Comparison of ENCODE assay signal across 35 cellular contexts in genomic region chr5:160274483-160274931, GRCh38. TPM values are rescaled to one million over a fixed set of nuclear protein-coding genes. Genes with fewer than 3 reads are reported as not detected.
DNase-seq lines count a peak whose midpoint lies in the region; ATAC-seq and TF ChIP-seq lines count a peak whose summit lies in the region.
"Had no signal": no experiment of that assay in that cellular context is flagged by ENCODE, and none has a peak within 500 bp of the region (broad histone marks: within the 10 kb centered on the region; RNA-seq: fewer than 3 reads in every experiment).

No MANE protein-coding gene starts in this region.

- H3K27me3 ChIP-seq in cardiac muscle cell (no peaks in the 10 kb centered on the region), right cardiac atrium (ENCODE audit: control insufficient read depth, insufficient read depth) (no peaks in the 10 kb centered on the region), upper lobe of right lung (no peaks in the 10 kb centered on the region)
- H3K27me3 ChIP-seq in naive thymus-derived CD4-positive, alpha-beta T cell (ENCODE audit: control insufficient read depth in 2 of 2, insufficient read depth in 2 of 2, low read length in 2 of 2) = no peaks in the 10 kb centered on the region
- H3K27me3 ChIP-seq: testis, vagina had no signal

- H3K9me3 ChIP-seq in cardiac muscle cell (ENCODE audit: low read depth) = no peaks in the 10 kb centered on the region
- no peaks in the 10 kb centered on the region for H3K9me3 ChIP-seq in right cardiac atrium (ENCODE audit: control insufficient read depth, low read length)
- no peaks in the 10 kb centered on the region for H3K9me3 ChIP-seq in naive thymus-derived CD4-positive, alpha-beta T cell (ENCODE audit: control insufficient read depth in 2 of 3, low read length in 3 of 3)
- H3K9me3 ChIP-seq in upper lobe of right lung = no peaks in the 10 kb centered on the region
- H3K9me3 ChIP-seq: testis, vagina had no signal

- TF ChIP-seq CTCF in cardiac muscle cell (IDR thresholded peaks at IDR 0.05; ENCODE audit: low read depth, low read length) (no peak), upper lobe of right lung (IDR thresholded peaks at IDR 0.05) (no peak)

- H3K4me3 Mint-ChIP-seq in naive thymus-derived CD4-positive, alpha-beta T cell = no peak overlapping the region
- H3K4me3 Mint-ChIP-seq: activated CD4-positive, alpha-beta memory T cell treated with anti-CD3 and anti-CD28 coated beads for 36 hours; activated naive CD8-positive, alpha-beta T cell; CD4-positive, alpha-beta memory T cell; effector memory CD8-positive, alpha-beta T cell; mesothelial cell of epicardium; stimulated activated effector memory CD8-positive, alpha-beta T cell treated with anti-CD3 and anti-CD28 coated beads, Interleukin-12 subunit alpha, Interleukin-12 subunit beta, amount 100 ng/mL, for 72 hours; T-helper 17 cell had no signal

- H3K4me1 ChIP-seq in cardiac muscle cell (ENCODE audit: low read depth) (peaks cover 31% of the 10 kb centered on the region), right cardiac atrium (ENCODE audit: control insufficient read depth, insufficient read depth, low read length) (peaks cover 6% of the 10 kb centered on the region), upper lobe of right lung (peaks cover 26% of the 10 kb centered on the region)
- no peaks in the 10 kb centered on the region for H3K4me1 ChIP-seq in naive thymus-derived CD4-positive, alpha-beta T cell (ENCODE audit: control insufficient read depth in 2 of 2, insufficient read depth in 2 of 2, low read length in 2 of 2)

- H3K27me3 Mint-ChIP-seq in naive thymus-derived CD4-positive, alpha-beta T cell = peaks cover 0 to 6% (median 4%) of the 10 kb centered on the region in 5 donors
- H3K27me3 Mint-ChIP-seq: activated naive CD8-positive, alpha-beta T cell had no signal

- intact Hi-C loops in right cardiac atrium (cut with DNase I) = no loop called here
- intact Hi-C loops in naive thymus-derived CD4-positive, alpha-beta T cell (cut with micrococcal nuclease) = no loop called here
- intact Hi-C loops in upper lobe of right lung (cut with DNase I) = no loop called here

- H3K36me3 ChIP-seq in cardiac muscle cell = peaks cover 4% of the 10 kb centered on the region
- no peaks in the 10 kb centered on the region for H3K36me3 ChIP-seq in naive thymus-derived CD4-positive, alpha-beta T cell (ENCODE audit: control insufficient read depth in 2 of 3, insufficient read depth in 3 of 3, low read length in 3 of 3)
- no peaks in the 10 kb centered on the region for H3K36me3 ChIP-seq in upper lobe of right lung
- H3K36me3 ChIP-seq: vagina had no signal

- POLR2A ChIA-PET in naive thymus-derived CD4-positive, alpha-beta T cell (lab: Charles Lee) = no interaction called here

- peaks cover 0 to 32% (median 4%) of the 10 kb centered on the region in 7 donors for H3K4me1 Mint-ChIP-seq in naive thymus-derived CD4-positive, alpha-beta T cell

- H3K27ac ChIP-seq in cardiac muscle cell = peak overlapping the region; percentile 46
- H3K27ac ChIP-seq in right cardiac atrium (ENCODE audit: low read length) = no peak overlapping the region
- H3K27ac ChIP-seq in naive thymus-derived CD4-positive, alpha-beta T cell (ENCODE audit: low read depth, low read length) = no peak overlapping the region
- no peak overlapping the region for H3K27ac ChIP-seq in upper lobe of right lung
- H3K27ac ChIP-seq: SK-N-MC, testis, vagina had no signal

- no peaks in the 10 kb centered on the region for H3K36me3 Mint-ChIP-seq in naive thymus-derived CD4-positive, alpha-beta T cell
- H3K36me3 Mint-ChIP-seq: activated CD4-positive, alpha-beta memory T cell treated with anti-CD3 and anti-CD28 coated beads for 36 hours; activated naive CD8-positive, alpha-beta T cell; CD4-positive, alpha-beta memory T cell; stimulated activated effector memory CD8-positive, alpha-beta T cell treated with anti-CD3 and anti-CD28 coated beads, Interleukin-12 subunit alpha, Interleukin-12 subunit beta, amount 100 ng/mL, for 72 hours had no signal

- H3K4me3 ChIP-seq in cardiac muscle cell (no peak overlapping the region), right cardiac atrium (ENCODE audit: low read length) (no peak overlapping the region), upper lobe of right lung (no peak overlapping the region)
- H3K4me3 ChIP-seq in naive thymus-derived CD4-positive, alpha-beta T cell (ENCODE audit: low read length) = no peak overlapping the region
- H3K4me3 ChIP-seq: SK-N-MC, testis, vagina had no signal

- 70% methylated on average over 5 of the region's 5 CpGs for WGBS in right cardiac atrium

- no peak for ATAC-seq in right cardiac atrium
- peak; percentile 22 for ATAC-seq in naive thymus-derived CD4-positive, alpha-beta T cell
- ATAC-seq in upper lobe of right lung = no peak
- no peak for ATAC-seq in GM19035 (IDR thresholded peaks at IDR 0.05; ENCODE audit: unreplicated experiment)
- ATAC-seq in HG02884 (IDR thresholded peaks at IDR 0.05; ENCODE audit: unreplicated experiment) = no peak
- ATAC-seq: activated CD4-positive, CD25-positive, alpha-beta regulatory T cell treated with anti-CD3 and anti-CD28 coated beads, Interleukin-2, amount 50 U/mL, for 24 hours; effector memory CD8-positive, alpha-beta T cell; esophagus mucosa; PC-3; stimulated activated effector memory CD8-positive, alpha-beta T cell treated with anti-CD3 and anti-CD28 coated beads, Interleukin-12 subunit alpha, Interleukin-12 subunit beta, amount 100 ng/mL, for 72 hours; T-helper 17 cell had no signal

- peak overlapping the region in 2 of 9 donors; percentile 10 to 19 for H3K27ac Mint-ChIP-seq in naive thymus-derived CD4-positive, alpha-beta T cell
- H3K27ac Mint-ChIP-seq: activated CD4-positive, alpha-beta memory T cell treated with anti-CD3 and anti-CD28 coated beads for 36 hours; activated naive CD8-positive, alpha-beta T cell; effector memory CD8-positive, alpha-beta T cell; mesothelial cell of epicardium; stimulated activated effector memory CD8-positive, alpha-beta T cell treated with anti-CD3 and anti-CD28 coated beads, Interleukin-12 subunit alpha, Interleukin-12 subunit beta, amount 100 ng/mL, for 72 hours; T-helper 17 cell had no signal

- DNase-seq in cardiac muscle cell (ENCODE audit: low read depth in 1 of 2, low spot score in 1 of 2) (no peak), right cardiac atrium (no peak), dermis blood vessel endothelial cell (peak; percentile 31), upper lobe of right lung (peak; percentile 41), occipital lobe (lab: John Stamatoyannopoulos, UW) (no peak)
- DNase-seq in naive thymus-derived CD4-positive, alpha-beta T cell = no peak
- DNase-seq: activated CD4-positive, alpha-beta memory T cell treated with anti-CD3 and anti-CD28 coated beads for 36 hours; AML-193; aorta; CD4-positive, alpha-beta memory T cell; effector memory CD8-positive, alpha-beta T cell; head of caudate nucleus; Karpas-422; NCI-H1417 treated with DMSO at 0.1 percent for 48 hours; NCI-H2029 treated with DMSO at 0.1 percent for 48 hours; NCI-H524 treated with DMSO at 0.1 percent for 48 hours; NK-92 treated with Interleukin-12 subunit alpha and Interleukin-12 subunit beta, amount 100 ng/mL, for 24 hours; PC-3; T-helper 17 cell; testis had no signal

- CTCF ChIA-PET in naive thymus-derived CD4-positive, alpha-beta T cell (lab: Charles Lee) = no interaction called here

- H3K9me3 Mint-ChIP-seq in naive thymus-derived CD4-positive, alpha-beta T cell = peaks cover 0 to 2% (median 0%) of the 10 kb centered on the region in 11 donors
- H3K9me3 Mint-ChIP-seq: activated CD4-positive, alpha-beta memory T cell treated with anti-CD3 and anti-CD28 coated beads for 36 hours; CD4-positive, alpha-beta memory T cell; effector memory CD8-positive, alpha-beta T cell; mesothelial cell of epicardium; stimulated activated effector memory CD8-positive, alpha-beta T cell treated with anti-CD3 and anti-CD28 coated beads, Interleukin-12 subunit alpha, Interleukin-12 subunit beta, amount 100 ng/mL, for 72 hours had no signal

RNA-seq across cellular contexts. Expression of gene CCNJL, which starts 37.9 kb away (rescaled TPM):
- total RNA-seq in cardiac muscle cell = 14.2 and 16.1 TPM in 2 replicates
- 12.1 and 14.1 TPM in 2 replicates for polyA plus RNA-seq in cardiac muscle cell
- total RNA-seq in right cardiac atrium = 1 to 10 TPM; 4.3 to 8.6 (median 6.1) TPM
- 4.1 TPM for polyA plus RNA-seq in right cardiac atrium
- total RNA-seq in dermis blood vessel endothelial cell = 8.0 and 10.4 TPM in 2 replicates
- total RNA-seq in naive thymus-derived CD4-positive, alpha-beta T cell = 1 to 10 TPM in 1 of 5 experiments, under 1 TPM in 1, not detected in 3; 0.42 to 2.3 TPM
- polyA plus RNA-seq in naive thymus-derived CD4-positive, alpha-beta T cell = not detected
- total RNA-seq in upper lobe of right lung = 16.6 TPM
- total RNA-seq in occipital lobe = 0.78 TPM
- total RNA-seq: activated CD4-positive, alpha-beta memory T cell treated with anti-CD3 and anti-CD28 coated beads for 36 hours; CD4-positive, alpha-beta memory T cell had no signal
- polyA plus RNA-seq: CD4-positive, alpha-beta memory T cell had no signal

RNA-seq across cellular contexts. Expression of gene FABP6, which starts 45.2 kb away (rescaled TPM):
- total RNA-seq in cardiac muscle cell (not detected in 2 replicates), right cardiac atrium (not detected), dermis blood vessel endothelial cell (not detected in 2 replicates), upper lobe of right lung (not detected), occipital lobe (1.4 TPM)
- polyA plus RNA-seq in cardiac muscle cell (0.34 TPM in 1 of 2 replicates, not detected in the other), right cardiac atrium (0.68 TPM)
- total RNA-seq in naive thymus-derived CD4-positive, alpha-beta T cell = under 1 TPM in 1 of 5 experiments, not detected in 4; 0.60 TPM
- not detected for polyA plus RNA-seq in naive thymus-derived CD4-positive, alpha-beta T cell
- total RNA-seq: activated CD4-positive, alpha-beta memory T cell treated with anti-CD3 and anti-CD28 coated beads for 36 hours; aorta; bronchial epithelial cell; CD4-positive, alpha-beta memory T cell; fibroblast of villous mesenchyme; H4; kidney epithelial cell; liver; mesothelial cell of epicardium; osteocyte; PC-3; T-helper 17 cell had no signal
- polyA plus RNA-seq: aorta; CD4-positive, alpha-beta memory T cell; liver had no signal

Comparison
In these comparisons a context has a peak if more than half of its experiments do, and no peak if none do; other contexts are left out.
1. DNase-seq: peak in dermis blood vessel endothelial cell (single experiment) and upper lobe of right lung (single experiment); none in cardiac muscle cell (0 of 2), right cardiac atrium (0 of 3), naive thymus-derived CD4-positive, alpha-beta T cell (0 of 9) and occipital lobe (single experiment).